8 cellular contexts compared by ENCODE assay signal in the genomic region with DNA sequence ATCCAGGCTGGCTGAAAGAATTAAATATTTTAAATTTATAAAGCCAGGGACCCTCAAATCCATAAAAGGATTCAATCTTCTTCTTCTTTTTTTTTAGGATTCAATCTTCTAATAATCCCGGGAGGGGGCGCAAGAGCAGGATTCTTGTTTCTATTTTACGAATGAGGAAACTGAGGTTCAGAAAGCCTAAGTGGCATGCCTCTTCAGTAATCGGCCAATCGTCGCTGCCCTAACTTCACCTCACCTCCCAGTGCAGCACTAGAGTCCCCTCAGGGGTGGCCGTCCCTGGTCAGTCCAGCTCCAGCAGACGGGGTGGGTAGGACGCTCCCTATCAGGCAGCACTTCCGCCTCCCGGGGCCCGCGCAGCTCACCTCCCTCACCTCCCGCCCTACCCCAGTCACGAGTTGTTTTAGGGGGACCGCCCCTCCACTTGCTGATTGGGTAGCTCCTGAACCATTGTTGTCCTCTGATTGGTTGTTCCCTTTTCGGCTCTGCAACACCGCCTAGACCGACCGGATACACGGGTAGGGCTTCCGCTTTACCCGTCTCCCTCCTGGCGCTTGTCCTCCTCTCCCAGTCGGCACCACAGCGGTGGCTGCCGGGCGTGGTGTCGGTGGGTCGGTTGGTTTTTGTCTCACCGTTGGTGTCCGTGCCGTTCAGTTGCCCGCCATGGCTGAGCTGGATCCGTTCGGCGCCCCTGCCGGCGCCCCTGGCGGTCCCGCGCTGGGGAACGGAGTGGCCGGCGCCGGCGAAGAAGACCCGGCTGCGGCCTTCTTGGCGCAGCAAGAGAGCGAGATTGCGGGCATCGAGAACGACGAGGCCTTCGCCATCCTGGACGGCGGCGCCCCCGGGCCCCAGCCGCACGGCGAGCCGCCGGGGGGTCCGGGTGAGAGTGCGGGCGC. TPM values are rescaled to one million over a fixed set of nuclear protein-coding genes. Genes with fewer than 3 reads are reported as not detected.
DNase-seq lines count a peak whose midpoint lies in the region; ATAC-seq and TF ChIP-seq lines count a peak whose summit lies in the region.

A gene with protein sequence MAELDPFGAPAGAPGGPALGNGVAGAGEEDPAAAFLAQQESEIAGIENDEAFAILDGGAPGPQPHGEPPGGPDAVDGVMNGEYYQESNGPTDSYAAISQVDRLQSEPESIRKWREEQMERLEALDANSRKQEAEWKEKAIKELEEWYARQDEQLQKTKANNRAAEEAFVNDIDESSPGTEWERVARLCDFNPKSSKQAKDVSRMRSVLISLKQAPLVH (plus strand): TSS at position 534 of the 902 bp plus-strand sequence. CDS start 136 bp downstream, at position 670.

- peaks cover 48% of the 10 kb centered on the region for H3K36me3 Mint-ChIP-seq in activated T-cell treated with anti-CD3 and anti-CD28 coated beads, Interleukin-2, amount 50 U/mL, for 24 hours (ENCODE audit: low read depth)

- H3K4me1 Mint-ChIP-seq in activated T-cell treated with anti-CD3 and anti-CD28 coated beads, Interleukin-2, amount 50 U/mL, for 24 hours (ENCODE audit: low read depth), result peaks cover 49% of the 10 kb centered on the region

- DNase-seq in DMS79 treated with DMSO at 0.1 percent for 48 hours (lab: John Stamatoyannopoulos, UW) (peak; percentile 99), KG1 (lab: John Stamatoyannopoulos, UW) (peak; percentile 88), erythroblast (lab: John Stamatoyannopoulos, UW) (peak; percentile 98)
- peak; percentile 93 for DNase-seq in activated T-cell treated with anti-CD3 and anti-CD28 coated beads, Interleukin-2, amount 50 U/mL, for 24 hours
- DNase-seq in stimulated activated CD8-positive, alpha-beta memory T cell treated with anti-CD3 and anti-CD28 coated beads, Interleukin-4, amount 100 ng/mL, for 48 hours, result peak; percentile 93

- H3K4me1 ChIP-seq in mucosa of rectum (ENCODE audit: control insufficient read depth in 2 of 2, insufficient read depth in 2 of 2, low read length in 2 of 2), result peaks cover 17 to 22% of the 10 kb centered on the region in 2 donors

- peak within 1 kb of the TSS; percentile 96 for H3K4me3 Mint-ChIP-seq in activated T-cell treated with anti-CD3 and anti-CD28 coated beads, Interleukin-2, amount 50 U/mL, for 24 hours

- H3K27ac Mint-ChIP-seq in activated T-cell treated with anti-CD3 and anti-CD28 coated beads, Interleukin-2, amount 50 U/mL, for 24 hours, result peak within 1 kb of the TSS; percentile 94

- peak; percentile 97 for ATAC-seq in GM21723 (IDR thresholded peaks at IDR 0.05; ENCODE audit: unreplicated experiment)

- H3K4me3 ChIP-seq in mucosa of rectum (ENCODE audit: low read length in 2 of 2), result peak within 1 kb of the TSS; percentile 96 to 97

- H3K9me3 Mint-ChIP-seq in activated T-cell treated with anti-CD3 and anti-CD28 coated beads, Interleukin-2, amount 50 U/mL, for 24 hours, result no peaks in the 10 kb centered on the region

- peaks cover 3% of the 10 kb centered on the region for H3K27me3 Mint-ChIP-seq in activated T-cell treated with anti-CD3 and anti-CD28 coated beads, Interleukin-2, amount 50 U/mL, for 24 hours

- H3K9ac ChIP-seq in mucosa of rectum (ENCODE audit: low read depth in 1 of 2, low read length in 2 of 2), result peak within 1 kb of the TSS; percentile 94

- H3K36me3 ChIP-seq in mucosa of rectum (ENCODE audit: control insufficient read depth in 2 of 2, insufficient read depth in 2 of 2, low read length in 2 of 2), result peaks cover 0 to 6% of the 10 kb centered on the region in 2 donors

- H3K27me3 ChIP-seq in mucosa of rectum (ENCODE audit: control insufficient read depth in 2 of 2, insufficient read depth in 2 of 2, low read length in 2 of 2), result no peaks in the 10 kb centered on the region

- H3K9me3 ChIP-seq in mucosa of rectum (ENCODE audit: control insufficient read depth in 2 of 2, low read length in 2 of 2), result no peaks in the 10 kb centered on the region

- H3K27ac ChIP-seq in mucosa of rectum (ENCODE audit: low read depth in 2 of 2, low read length in 2 of 2), result peak within 1 kb of the TSS; percentile 91 to 95

- TF ChIP-seq POLR2A in erythroblast (IDR thresholded peaks at IDR 0.05; ENCODE audit: low read length), result peak; percentile 99

TF ChIP-seq in PFSK-1, 5 proteins besides CTCF, POLR2A, EP300 and RAD21:
- TF ChIP-seq FOXP2 (optimal IDR thresholded peaks at IDR 0.05; ENCODE audit: borderline replicate concordance, extremely low read depth, extremely low read length, insufficient read depth), result peak; percentile 50
- TF ChIP-seq SIN3A (IDR thresholded peaks at IDR 0.05; ENCODE audit: borderline replicate concordance, insufficient read depth, low read length), result no peak; the same call in 1 of the 2 replicates
- TF ChIP-seq TAF1 (IDR thresholded peaks at IDR 0.05; ENCODE audit: borderline replicate concordance, insufficient read depth, low read length), result peak; percentile 94; the same call in 1 of the 2 replicates
- peak; percentile 89 for TF ChIP-seq POLR2AphosphoS5 (IDR thresholded peaks at IDR 0.05; ENCODE audit: low read depth, low read length)
- TF ChIP-seq, protein P1, sequence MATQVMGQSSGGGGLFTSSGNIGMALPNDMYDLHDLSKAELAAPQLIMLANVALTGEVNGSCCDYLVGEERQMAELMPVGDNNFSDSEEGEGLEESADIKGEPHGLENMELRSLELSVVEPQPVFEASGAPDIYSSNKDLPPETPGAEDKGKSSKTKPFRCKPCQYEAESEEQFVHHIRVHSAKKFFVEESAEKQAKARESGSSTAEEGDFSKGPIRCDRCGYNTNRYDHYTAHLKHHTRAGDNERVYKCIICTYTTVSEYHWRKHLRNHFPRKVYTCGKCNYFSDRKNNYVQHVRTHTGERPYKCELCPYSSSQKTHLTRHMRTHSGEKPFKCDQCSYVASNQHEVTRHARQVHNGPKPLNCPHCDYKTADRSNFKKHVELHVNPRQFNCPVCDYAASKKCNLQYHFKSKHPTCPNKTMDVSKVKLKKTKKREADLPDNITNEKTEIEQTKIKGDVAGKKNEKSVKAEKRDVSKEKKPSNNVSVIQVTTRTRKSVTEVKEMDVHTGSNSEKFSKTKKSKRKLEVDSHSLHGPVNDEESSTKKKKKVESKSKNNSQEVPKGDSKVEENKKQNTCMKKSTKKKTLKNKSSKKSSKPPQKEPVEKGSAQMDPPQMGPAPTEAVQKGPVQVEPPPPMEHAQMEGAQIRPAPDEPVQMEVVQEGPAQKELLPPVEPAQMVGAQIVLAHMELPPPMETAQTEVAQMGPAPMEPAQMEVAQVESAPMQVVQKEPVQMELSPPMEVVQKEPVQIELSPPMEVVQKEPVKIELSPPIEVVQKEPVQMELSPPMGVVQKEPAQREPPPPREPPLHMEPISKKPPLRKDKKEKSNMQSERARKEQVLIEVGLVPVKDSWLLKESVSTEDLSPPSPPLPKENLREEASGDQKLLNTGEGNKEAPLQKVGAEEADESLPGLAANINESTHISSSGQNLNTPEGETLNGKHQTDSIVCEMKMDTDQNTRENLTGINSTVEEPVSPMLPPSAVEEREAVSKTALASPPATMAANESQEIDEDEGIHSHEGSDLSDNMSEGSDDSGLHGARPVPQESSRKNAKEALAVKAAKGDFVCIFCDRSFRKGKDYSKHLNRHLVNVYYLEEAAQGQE (IDR thresholded peaks at IDR 0.05; ENCODE audit: insufficient read depth in 1 of 2, low read depth in 2 of 2, low read length in 2 of 2), result peak; percentile 29; a peak in 1 of 4 replicates
TF ChIP-seq in PFSK-1: peak in this region for 4.

RNA-seq across cellular contexts. Expression of the gene that starts here (rescaled TPM):
- polyA plus RNA-seq in PFSK-1 (2012; ENCODE audit: insufficient read length, low read depth), result 369 TPM

Comparison
In these comparisons a context has a peak if more than half of its experiments do, and no peak if none do; other contexts are left out.
1. Peak in every context shown above with its lines: DNase-seq, ATAC-seq, H3K4me3 ChIP-seq and H3K27ac ChIP-seq.